Comparison of ENCODE assay signal across 8 cellular contexts in the genomic region with DNA sequence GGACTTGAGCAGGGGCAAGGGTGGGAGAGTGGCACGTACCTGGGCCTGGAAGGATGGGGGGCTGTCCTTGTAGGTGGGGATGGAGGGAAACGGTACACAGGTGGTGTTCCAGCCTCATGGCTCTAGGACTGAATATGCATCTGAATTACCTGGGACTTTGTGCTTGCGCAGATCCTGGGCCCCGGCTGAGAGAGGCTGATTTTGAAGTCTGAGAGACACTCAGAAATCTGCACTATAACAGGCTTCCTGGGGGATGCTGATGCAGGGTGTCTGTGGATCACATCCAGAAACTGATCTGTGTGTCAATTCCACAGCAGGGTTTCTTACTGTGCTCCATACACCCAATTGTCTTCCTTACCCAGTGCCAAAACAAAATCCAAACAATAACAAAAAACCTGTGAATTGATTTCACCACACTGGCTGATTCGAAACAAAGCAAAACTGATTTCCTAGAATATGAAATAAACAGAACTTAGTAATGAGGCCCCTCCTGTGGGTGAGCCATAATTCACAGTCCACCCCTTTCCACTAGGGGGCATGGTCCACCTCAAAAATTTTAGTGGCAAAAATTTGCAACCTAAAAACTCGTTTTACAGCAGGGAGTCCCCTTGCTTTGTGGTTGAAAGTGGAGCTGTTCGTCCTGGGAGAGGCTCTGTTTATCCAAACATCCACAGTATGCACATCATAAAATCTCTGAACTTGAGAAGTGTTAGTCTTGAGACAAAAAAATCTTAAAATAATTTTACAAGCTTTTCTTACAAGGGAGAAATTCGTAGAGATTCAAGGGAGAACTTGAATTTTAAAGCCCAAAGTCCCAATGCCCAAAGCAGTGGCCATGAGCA. TPM values are rescaled to one million over a fixed set of nuclear protein-coding genes. Genes with fewer than 3 reads are reported as not detected.
DNase-seq lines count a peak whose midpoint lies in the region; ATAC-seq, FAIRE-seq and TF ChIP-seq lines count a peak whose summit lies in the region.

No MANE protein-coding gene starts in this region.

- FAIRE-seq in frontal cortex (lab: Jason Lieb, UNC) (peak; percentile 89), urothelium cell line (lab: Jason Lieb, UNC) (no peak)

- peak overlapping the region; percentile 45 for H3K27ac ChIP-seq in Panc1 (ENCODE audit: low read length)
- H3K27ac ChIP-seq in parathyroid adenoma, result no peak overlapping the region

- H2AFZ ChIP-seq in parathyroid adenoma, result no peak overlapping the region

- POLR2A ChIA-PET in Panc1 (lab: Charles Lee), result no interaction called here

- H3K27me3 ChIP-seq in Panc1 (ENCODE audit: control insufficient read depth, insufficient read depth, low read length) (no peaks in the 10 kb centered on the region), parathyroid adenoma (ENCODE audit: control insufficient read depth, insufficient read depth, low read length) (no peaks in the 10 kb centered on the region)

- ATAC-seq in Right ventricle myocardium inferior, result peak; percentile 40
- ATAC-seq in Panc1, result peak; percentile 43
- ATAC-seq in HG02970 (IDR thresholded peaks at IDR 0.05; ENCODE audit: low FRiP score, unreplicated experiment), result no peak

- peak; percentile 87 for TF ChIP-seq CTCF in Panc1 (IDR thresholded peaks at IDR 0.05)
- peak; percentile 70 for TF ChIP-seq CTCF in parathyroid adenoma (IDR thresholded peaks at IDR 0.05)

- DNase-seq in Right ventricle myocardium inferior (ENCODE audit: missing footprints) (no peak), cardiac septum (ENCODE audit: low spot score) (no peak), Panc1 (ENCODE audit: low read depth, low spot score) (no peak), frontal cortex (ENCODE audit: low spot score in 2 of 2) (peak; percentile 21 to 53), urothelium cell line (ENCODE audit: low spot score) (peak; percentile 53)
- DNase-seq in activated effector memory CD4-positive, alpha-beta T cell treated with anti-CD3 and anti-CD28 coated beads, Interleukin-2, amount 50 U/mL, for 16 hours, result peak; percentile 80

- H3K4me1 ChIP-seq in Panc1 (ENCODE audit: control insufficient read depth, insufficient read depth, low read length) (peaks cover 20% of the 10 kb centered on the region), parathyroid adenoma (no peaks in the 10 kb centered on the region)

- CTCF ChIA-PET in Panc1 (lab: Charles Lee), result no interaction called here

- in situ Hi-C loops in Panc1 (cut with HindIII; ENCODE audit: low pct_unique_long_range_greater_than_20kb, low sequenced_read_pairs), result no loop called here

- H3K9me3 ChIP-seq in Panc1 (ENCODE audit: control insufficient read depth, insufficient read depth, low read depth, low read length) (peaks cover 6% of the 10 kb centered on the region; the same call in 1 of the 2 replicates), parathyroid adenoma (ENCODE audit: control insufficient read depth, low read length) (no peaks in the 10 kb centered on the region)

- no peak overlapping the region for H3K9ac ChIP-seq in parathyroid adenoma

- H3K4me2 ChIP-seq in parathyroid adenoma (ENCODE audit: low read length), result no peak overlapping the region

- intact Hi-C loops in Right ventricle myocardium inferior (cut with DNase I), result loop anchor here (2.0 to 5.0 kb wide), 4 partner anchors 32 to 225 kb away; partner anchors contain the start of gene PLEKHA1
- intact Hi-C loops in cardiac septum (cut with DNase I), result loop anchor here (2.0 kb wide), 3 partner anchors 44 to 224 kb away; no protein-coding TSS in a partner anchor
- intact Hi-C loops in Panc1 (cut with micrococcal nuclease; ENCODE audit: unreplicated experiment), result no loop called here

- H3K4me3 ChIP-seq in Panc1 (ENCODE audit: low read depth in 2 of 2, low read length in 2 of 2) (no peak overlapping the region), parathyroid adenoma (ENCODE audit: low read depth, low read length) (no peak overlapping the region)

- no TSS peak for BruUV-seq in Panc1 (replicated peaks; lab: Mats Ljungman, UMichigan)

- H3K36me3 ChIP-seq in Panc1 (ENCODE audit: control insufficient read depth, insufficient read depth, low read length) (no peaks in the 10 kb centered on the region), parathyroid adenoma (ENCODE audit: control insufficient read depth, insufficient read depth, low read length) (no peaks in the 10 kb centered on the region)

- H3K79me2 ChIP-seq in parathyroid adenoma, result no peaks in the 10 kb centered on the region

RNA-seq across cellular contexts. Expression of gene PLEKHA1, which starts 32.0 kb away (rescaled TPM):
- total RNA-seq in Right ventricle myocardium inferior (68.0 TPM), cardiac septum (46.2 TPM), Panc1 (2021; ENCODE audit: unreplicated experiment) (95.5 TPM), frontal cortex (29.8 TPM)
- polyA plus RNA-seq in Panc1 (2012; ENCODE audit: insufficient read length), result 52.9 TPM

Comparison
In these comparisons a context has a peak if more than half of its experiments do, and no peak if none do; other contexts are left out.
1. DNase-seq: peak in activated effector memory CD4-positive, alpha-beta T cell treated with anti-CD3 and anti-CD28 coated beads, Interleukin-2, amount 50 U/mL, for 16 hours (single experiment), frontal cortex (2 of 2) and urothelium cell line (single experiment); none in Right ventricle myocardium inferior (single experiment), cardiac septum (single experiment) and Panc1 (single experiment).